16 cellular contexts compared by ENCODE assay signal in the genomic region with DNA sequence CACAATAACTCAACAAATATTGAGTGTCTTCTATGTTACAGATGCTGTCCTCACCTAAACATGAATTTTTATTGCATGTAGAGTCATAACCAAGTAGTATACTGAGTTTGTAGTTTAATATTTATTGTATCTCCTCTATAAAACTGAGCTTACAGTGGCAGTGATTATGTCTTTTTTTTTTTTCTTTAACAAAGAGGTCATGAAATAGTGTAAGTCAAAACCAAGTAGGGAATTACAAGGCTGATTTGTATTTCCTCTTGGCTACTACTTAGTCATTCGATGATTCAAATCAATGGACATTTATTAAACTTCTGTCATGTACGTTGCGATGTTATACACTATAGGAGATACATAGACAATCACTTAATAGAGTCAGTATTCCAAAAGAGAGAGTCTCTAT.
"Had no signal": no experiment of that assay in that cellular context is flagged by ENCODE, and none has a peak within 500 bp of the region (broad histone marks: within the 10 kb centered on the region; RNA-seq: fewer than 3 reads in every experiment).

No MANE protein-coding gene starts in this region.

- H3K4me3 ChIP-seq: adrenal gland, colonic mucosa, esophagus muscularis mucosa, heart right ventricle, neural progenitor cell, ovary had no signal

- H3K27me3 ChIP-seq: adrenal gland, colonic mucosa, esophagus muscularis mucosa, heart right ventricle, neural progenitor cell, ovary had no signal

- H3K27ac ChIP-seq: adrenal gland, colonic mucosa, esophagus muscularis mucosa, heart right ventricle, neural progenitor cell, ovary, VCaP had no signal

- H3K27ac Mint-ChIP-seq: activated CD4-positive, alpha-beta memory T cell treated with anti-CD3 and anti-CD28 coated beads for 36 hours; activated CD4-positive, alpha-beta T cell treated with anti-CD3 and anti-CD28 coated beads for 36 hours; activated CD8-positive, alpha-beta memory T cell treated with anti-CD3 and anti-CD28 coated beads, Interleukin-2, amount 10 ng/mL, durations not matched to agents 7 days and 5 days; activated T-helper 2 cell treated with anti-CD3 and anti-CD28 coated beads, Interferon-gamma antibody, Interleukin-2, Interleukin-4, amounts not matched to agents 10 μg/mL and 5 μg/mL and 100 μg/mL, durations not matched to agents 14 hours and 24 hours and 36 hours; neural progenitor cell; stimulated activated effector memory CD8-positive, alpha-beta T cell treated with anti-CD3 and anti-CD28 coated beads, Interleukin-12 subunit alpha, Interleukin-12 subunit beta, amount 100 ng/mL, for 72 hours had no signal

- H2AFZ ChIP-seq: neural progenitor cell had no signal

- H3K4me2 ChIP-seq: neural progenitor cell had no signal

- DNase-seq: activated CD4-positive, alpha-beta memory T cell treated with anti-CD3 and anti-CD28 coated beads for 36 hours; activated CD4-positive, alpha-beta T cell treated with anti-CD3 and anti-CD28 coated beads for 36 hours; activated CD8-positive, alpha-beta memory T cell treated with anti-CD3 and anti-CD28 coated beads, Interleukin-2, amount 10 ng/mL, durations not matched to agents 7 days and 5 days; activated naive CD4-positive, alpha-beta T cell treated with anti-CD3 and anti-CD28 coated beads, Interleukin-2, amount 50 U/mL, for 16 hours; activated T-cell treated with anti-CD3 and anti-CD28 coated beads, Interleukin-2, amount 50 U/mL, for 1 hour; adrenal gland; central memory CD4-positive, alpha-beta T cell; colonic mucosa; heart right ventricle; naive B cell; ovary had no signal

- H3K4me1 ChIP-seq: neural progenitor cell had no signal

- H3K9me3 Mint-ChIP-seq: activated CD4-positive, alpha-beta memory T cell treated with anti-CD3 and anti-CD28 coated beads for 36 hours; activated T-helper 2 cell treated with anti-CD3 and anti-CD28 coated beads, Interferon-gamma antibody, Interleukin-2, Interleukin-4, amounts not matched to agents 10 μg/mL and 5 μg/mL and 100 μg/mL, durations not matched to agents 14 hours and 24 hours and 36 hours; neural progenitor cell; stimulated activated effector memory CD8-positive, alpha-beta T cell treated with anti-CD3 and anti-CD28 coated beads, Interleukin-12 subunit alpha, Interleukin-12 subunit beta, amount 100 ng/mL, for 72 hours had no signal

- H3K36me3 Mint-ChIP-seq: neural progenitor cell; stimulated activated effector memory CD8-positive, alpha-beta T cell treated with anti-CD3 and anti-CD28 coated beads, Interleukin-12 subunit alpha, Interleukin-12 subunit beta, amount 100 ng/mL, for 72 hours had no signal

- H3K9ac ChIP-seq: neural progenitor cell had no signal

- H3K9me3 ChIP-seq: adrenal gland, colonic mucosa, esophagus muscularis mucosa, heart right ventricle, ovary had no signal

- H3K36me3 ChIP-seq: adrenal gland, colonic mucosa, heart right ventricle, neural progenitor cell, ovary had no signal

- ATAC-seq: activated CD4-positive, alpha-beta T cell treated with anti-CD3 and anti-CD28 coated beads for 36 hours; activated CD8-positive, alpha-beta memory T cell treated with anti-CD3 and anti-CD28 coated beads, Interleukin-2, amount 10 ng/mL, durations not matched to agents 7 days and 5 days; heart right ventricle; stimulated activated effector memory CD8-positive, alpha-beta T cell treated with anti-CD3 and anti-CD28 coated beads, Interleukin-12 subunit alpha, Interleukin-12 subunit beta, amount 100 ng/mL, for 72 hours had no signal
